Comparison of ENCODE assay signal across 3 cellular contexts in genomic region chr7:143712381-143712780, GRCh38. TPM values are rescaled to one million over a fixed set of nuclear protein-coding genes. Genes with fewer than 3 reads are reported as not detected.
"Had no signal": no experiment of that assay in that cellular context is flagged by ENCODE, and none has a peak within 500 bp of the region (broad histone marks: within the 10 kb centered on the region; RNA-seq: fewer than 3 reads in every experiment).

No MANE protein-coding gene starts in this region.

RNA-seq across cellular contexts. Expression of gene CTAGE6, which starts 45.1 kb away (rescaled TPM):
- total RNA-seq: cardiac septum, SJSA1, WTC11 had no signal
